22 cellular contexts compared by ENCODE assay signal in the genomic region with DNA sequence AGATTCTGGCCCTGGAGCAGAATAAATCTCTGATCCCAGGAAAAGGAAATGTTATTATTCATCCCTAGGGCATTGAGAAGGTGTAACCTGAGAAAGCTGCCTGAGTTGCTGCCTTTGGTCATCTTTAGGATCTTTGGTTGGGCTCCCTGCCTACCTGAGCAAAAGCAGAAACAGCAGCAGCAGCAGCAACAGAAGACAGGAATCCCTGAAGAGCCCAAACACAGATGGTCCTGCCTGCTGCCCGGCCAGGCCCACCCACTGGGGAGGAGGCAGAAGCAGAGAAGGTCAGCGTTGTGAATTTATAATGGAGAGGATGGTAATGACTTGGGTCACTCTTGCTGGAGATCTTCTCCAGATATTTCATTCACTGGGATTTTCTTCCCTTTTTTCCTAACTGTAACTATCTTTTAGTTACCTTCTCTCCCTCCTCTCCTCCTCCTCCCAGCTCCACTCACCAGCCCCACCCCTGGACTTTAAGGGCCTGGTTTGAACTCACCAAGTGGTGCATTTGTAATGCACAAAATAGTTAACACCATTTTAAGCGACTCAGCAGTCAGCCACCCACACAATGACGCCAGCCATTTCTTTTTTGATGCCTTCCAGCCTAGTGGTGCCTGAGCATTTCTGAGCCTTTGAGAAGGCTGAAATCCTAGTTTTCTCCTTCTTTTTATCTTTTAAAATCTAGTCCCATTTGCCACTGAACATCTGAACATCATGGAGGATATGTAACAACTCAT.
"Had no signal": no experiment of that assay in that cellular context is flagged by ENCODE, and none has a peak within 500 bp of the region (broad histone marks: within the 10 kb centered on the region; RNA-seq: fewer than 3 reads in every experiment).

No MANE protein-coding gene starts in this region.

- H3K4me1 Mint-ChIP-seq: immature natural killer cell, natural killer cell had no signal

- H3K36me3 Mint-ChIP-seq: immature natural killer cell, natural killer cell, type B pancreatic cell had no signal

- H3K9me3 ChIP-seq: heart right ventricle, psoas muscle, right atrium auricular region, spleen, thoracic aorta, vagina had no signal

- H3K27me3 ChIP-seq: cardiac muscle cell, heart right ventricle, right atrium auricular region, vagina had no signal

- H3K4me3 ChIP-seq: cardiac muscle cell, heart right ventricle, psoas muscle, right atrium auricular region, spleen, thoracic aorta, vagina had no signal

- ATAC-seq: heart right ventricle, left ventricle myocardium superior, natural killer cell, psoas muscle had no signal

- H3K4me1 ChIP-seq: heart right ventricle, psoas muscle, right atrium auricular region, vagina had no signal

- H3K27ac ChIP-seq: cardiac muscle cell, heart right ventricle, psoas muscle, right atrium auricular region, spleen, thoracic aorta, vagina, WERI-Rb-1 had no signal

- H3K27ac Mint-ChIP-seq: immature natural killer cell; natural killer cell; T-helper 2 cell treated with Interferon-gamma antibody and Interleukin-4, amounts not matched to agents 5 μg/mL and 100 μg/mL, for 36 hours; type B pancreatic cell had no signal

- H3K9me3 Mint-ChIP-seq: natural killer cell; T-helper 2 cell treated with Interferon-gamma antibody and Interleukin-4, amounts not matched to agents 5 μg/mL and 100 μg/mL, for 36 hours; type B pancreatic cell had no signal

- H3K36me3 ChIP-seq: cardiac muscle cell, heart right ventricle, right atrium auricular region, spleen, thoracic aorta, vagina, WERI-Rb-1 had no signal

- DNase-seq: activated CD4-positive, alpha-beta T cell treated with anti-CD3 and anti-CD28 coated beads, Interleukin-2, amount 50 U/mL, for 4 hours; activated naive CD4-positive, alpha-beta T cell treated with Interleukin-2 at 50 U/mL for 16 hours; activated T-cell treated with anti-CD3 and anti-CD28 coated beads, Interleukin-2, amount 50 U/mL, for 48 hours; amygdala; cortex of kidney; heart right ventricle; immature natural killer cell; left ventricle myocardium superior; mammary epithelial cell; midbrain; natural killer cell; psoas muscle; spleen; stimulated activated CD4-positive, alpha-beta T cell treated with anti-CD3 and anti-CD28 coated beads, Interleukin-4, amount 100 ng/mL, for 1 hour; stimulated activated naive CD4-positive, alpha-beta T cell treated with Interleukin-2 at 50 U/mL for 16 hours; WERI-Rb-1 had no signal

- H3K4me3 Mint-ChIP-seq: immature natural killer cell; natural killer cell; T-helper 2 cell treated with Interferon-gamma antibody and Interleukin-4, amounts not matched to agents 5 μg/mL and 100 μg/mL, for 36 hours; type B pancreatic cell had no signal
